In the genomic region with DNA sequence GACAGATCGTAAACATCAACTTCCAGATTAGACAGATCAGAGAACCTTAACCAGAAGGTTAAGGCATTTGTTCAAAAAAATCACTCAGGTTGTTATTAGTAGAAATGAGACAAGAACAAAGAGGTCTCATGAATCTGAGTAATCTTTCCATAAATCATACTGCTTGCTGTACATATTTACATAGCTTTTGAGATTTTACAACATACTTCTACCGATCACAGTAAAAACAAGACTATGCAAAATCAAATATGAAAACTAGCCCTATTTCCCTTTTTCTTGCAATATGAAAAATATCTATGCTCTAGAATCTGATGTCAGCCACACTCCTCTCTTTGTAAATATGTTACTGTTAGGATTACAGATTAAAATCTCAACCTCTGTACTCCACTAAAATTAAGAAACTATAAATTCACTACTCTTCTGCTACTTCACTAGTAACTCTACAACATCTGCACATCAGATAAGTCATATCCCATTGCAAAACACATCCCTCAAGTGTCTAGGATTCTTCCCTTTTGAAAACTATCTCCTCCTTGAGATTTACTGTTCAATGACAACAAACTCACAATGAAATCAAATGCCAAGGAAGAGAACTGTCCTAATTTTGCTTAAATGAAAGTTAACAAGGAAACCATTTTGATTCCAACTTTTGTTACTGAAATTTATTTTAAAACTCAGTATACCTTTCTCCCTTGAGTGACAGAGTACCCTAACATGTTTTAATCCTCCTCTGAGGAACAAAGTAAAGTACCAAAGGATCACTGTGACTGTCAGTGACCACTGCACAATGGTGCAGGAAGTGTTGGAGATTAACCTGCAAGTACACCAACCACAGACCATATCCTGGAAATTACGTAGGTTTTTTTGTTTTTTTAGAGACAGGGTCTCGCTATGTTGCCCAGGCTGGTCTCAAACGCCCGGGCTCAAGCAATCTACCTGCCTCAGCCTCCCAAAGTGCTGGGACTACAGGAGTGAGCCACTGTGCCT, we compare ENCODE assay signal across 9 cellular contexts. TPM values are rescaled to one million over a fixed set of nuclear protein-coding genes. Genes with fewer than 3 reads are reported as not detected.
DNase-seq lines count a peak whose midpoint lies in the region; ATAC-seq and TF ChIP-seq lines count a peak whose summit lies in the region.
"Had no signal": no experiment of that assay in that cellular context is flagged by ENCODE, and none has a peak within 500 bp of the region (broad histone marks: within the 10 kb centered on the region; RNA-seq: fewer than 3 reads in every experiment).

No MANE protein-coding gene starts in this region.

- H3K27me3 Mint-ChIP-seq in activated naive CD8-positive, alpha-beta T cell treated with anti-CD3 and anti-CD28 coated beads, Interleukin-2, amount 10 ng/mL, durations not matched to agents 7 days and 5 days: no peaks in the 10 kb centered on the region

- H3K4me3 ChIP-seq in GM06990 (replicated peaks; ENCODE audit: low read depth, low read length): peak overlapping the region; percentile 22

- H3K27me3 ChIP-seq in GM06990 (replicated peaks; ENCODE audit: control insufficient read depth, insufficient read depth, low read length): no peaks in the 10 kb centered on the region

- TF ChIP-seq CTCF in GM06990 (IDR thresholded peaks at IDR 0.05; ENCODE audit: insufficient read depth, low read length, poor library complexity, severe bottlenecking): no peak

- H3K4me1 Mint-ChIP-seq in activated naive CD8-positive, alpha-beta T cell treated with anti-CD3 and anti-CD28 coated beads, Interleukin-2, amount 10 ng/mL, durations not matched to agents 7 days and 5 days: peaks cover 52% of the 10 kb centered on the region

- POLR2A ChIA-PET in activated naive CD8-positive, alpha-beta T cell treated with anti-CD3 and anti-CD28 coated beads, Interleukin-2, amount 10 ng/mL, durations not matched to agents 7 days and 5 days (lab: Charles Lee): interaction anchor here (0.5 to 1.7 kb wide), 2 partner anchors 13 to 105 kb away, joined by 4 to 5 read pairs; a partner anchor contains a TSS

- peak; percentile 42 for DNase-seq in GM06990 (ENCODE audit: extremely low read depth, insufficient read length)
- no peak for DNase-seq in activated naive CD8-positive, alpha-beta T cell treated with anti-CD3 and anti-CD28 coated beads, Interleukin-2, amount 10 ng/mL, durations not matched to agents 7 days and 5 days
- DNase-seq in D341Med (ENCODE audit: low spot score): no peak
- DNase-seq in NCI-H1417 (lab: John Stamatoyannopoulos, UW): no peak
- DNase-seq in RPMI8226: no peak
- no peak for DNase-seq in GM19238 (ENCODE audit: insufficient read length, low spot score)
- DNase-seq: NCI-H345 had no signal

- ATAC-seq in GM21360 (IDR thresholded peaks at IDR 0.05; ENCODE audit: unreplicated experiment) (peak; percentile 41), HG03378 (IDR thresholded peaks at IDR 0.05; ENCODE audit: unreplicated experiment) (peak; percentile 51)
- ATAC-seq in activated naive CD8-positive, alpha-beta T cell treated with anti-CD3 and anti-CD28 coated beads, Interleukin-2, amount 10 ng/mL, durations not matched to agents 7 days and 5 days (ENCODE audit: low read depth): peak; percentile 92

- peaks cover 33% of the 10 kb centered on the region for H3K36me3 Mint-ChIP-seq in activated naive CD8-positive, alpha-beta T cell treated with anti-CD3 and anti-CD28 coated beads, Interleukin-2, amount 10 ng/mL, durations not matched to agents 7 days and 5 days

- no peaks in the 10 kb centered on the region for H3K9me3 Mint-ChIP-seq in activated naive CD8-positive, alpha-beta T cell treated with anti-CD3 and anti-CD28 coated beads, Interleukin-2, amount 10 ng/mL, durations not matched to agents 7 days and 5 days

- peak overlapping the region; percentile 73 for H3K4me3 Mint-ChIP-seq in activated naive CD8-positive, alpha-beta T cell treated with anti-CD3 and anti-CD28 coated beads, Interleukin-2, amount 10 ng/mL, durations not matched to agents 7 days and 5 days

- no peaks in the 10 kb centered on the region for H3K36me3 ChIP-seq in GM06990 (ENCODE audit: control insufficient read depth, insufficient read depth, low read length)

- H3K27ac Mint-ChIP-seq in activated naive CD8-positive, alpha-beta T cell treated with anti-CD3 and anti-CD28 coated beads, Interleukin-2, amount 10 ng/mL, durations not matched to agents 7 days and 5 days: peak overlapping the region; percentile 86

RNA-seq across cellular contexts. Expression of a gene that starts 12.8 kb away (rescaled TPM):
- 10 to 100 TPM; 68.2 to 69.7 TPM for total RNA-seq in activated naive CD8-positive, alpha-beta T cell treated with anti-CD3 and anti-CD28 coated beads, Interleukin-2, amount 10 ng/mL, durations not matched to agents 7 days and 5 days

Comparison
In these comparisons a context has a peak if more than half of its experiments do, and no peak if none do; other contexts are left out.
1. ATAC-seq: peak in every context shown above with its lines; median percentile 92 in activated naive CD8-positive, alpha-beta T cell treated with anti-CD3 and anti-CD28 coated beads, Interleukin-2, amount 10 ng/mL, durations not matched to agents 7 days and 5 days; 51 in HG03378; 41 in GM21360.